In the genomic region with DNA sequence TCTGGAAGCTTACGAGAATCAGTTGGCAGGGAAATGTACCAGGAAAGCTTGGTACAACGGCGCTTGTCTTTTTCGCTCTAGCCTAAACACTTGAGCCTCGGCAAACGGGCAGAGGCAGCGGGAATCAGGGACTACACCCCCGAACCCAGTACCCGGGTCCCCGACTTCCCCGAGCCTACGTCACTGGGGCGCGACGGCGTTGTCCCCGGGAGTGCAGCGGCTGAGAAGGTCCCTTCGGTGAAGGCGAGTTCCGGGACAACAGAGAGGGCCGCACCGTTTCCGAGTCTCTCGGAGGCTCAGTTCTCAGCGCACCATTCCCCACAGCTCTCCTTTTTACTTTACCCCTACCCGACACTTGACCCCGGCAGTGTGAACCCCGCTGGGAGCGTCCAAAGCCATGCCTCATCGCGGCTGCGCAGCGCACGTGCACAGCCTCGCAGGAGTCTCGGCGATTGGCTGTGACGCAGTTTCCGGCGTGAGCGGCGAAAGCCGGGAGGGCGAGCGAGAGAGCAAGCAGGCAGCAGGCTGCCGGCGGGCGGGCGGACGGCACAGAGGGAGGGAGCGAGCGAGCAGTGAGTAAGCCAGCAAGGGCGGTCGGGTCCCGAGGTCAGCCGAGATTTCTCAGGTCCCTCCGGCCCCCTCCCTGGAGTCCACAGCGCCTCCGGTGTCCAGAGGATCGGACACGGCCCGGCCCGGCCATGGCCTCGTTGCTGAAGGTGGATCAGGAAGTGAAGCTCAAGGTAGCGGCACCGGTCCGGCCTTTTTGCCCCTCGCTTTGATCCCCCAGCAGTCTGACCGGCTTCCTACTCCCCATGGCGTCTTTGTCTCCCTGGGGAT, we compare ENCODE assay signal across 8 cellular contexts. TPM values are rescaled to one million over a fixed set of nuclear protein-coding genes. Genes with fewer than 3 reads are reported as not detected.
DNase-seq lines count a peak whose midpoint lies in the region; ATAC-seq and TF ChIP-seq lines count a peak whose summit lies in the region.

A gene with protein sequence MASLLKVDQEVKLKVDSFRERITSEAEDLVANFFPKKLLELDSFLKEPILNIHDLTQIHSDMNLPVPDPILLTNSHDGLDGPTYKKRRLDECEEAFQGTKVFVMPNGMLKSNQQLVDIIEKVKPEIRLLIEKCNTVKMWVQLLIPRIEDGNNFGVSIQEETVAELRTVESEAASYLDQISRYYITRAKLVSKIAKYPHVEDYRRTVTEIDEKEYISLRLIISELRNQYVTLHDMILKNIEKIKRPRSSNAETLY (plus strand): TSS at position 464 of the 837 bp plus-strand sequence. CDS start 235 bp downstream, at position 699.

- TF ChIP-seq CTCF in IMR-90 (conservative IDR thresholded peaks at IDR 0.05; ENCODE audit: low read depth, low read length): 0 out of 2 replicates have a peak, but pooled peaks have one; percentile 6

- BruUV-seq in IMR-90 (replicated peaks; lab: Mats Ljungman, UMichigan): no TSS peak

- dilution Hi-C loops in IMR-90 (cut with HindIII; ENCODE audit: low sequenced_read_pairs, unreplicated experiment): no loop called here

- H3K4me3 ChIP-seq in IMR-90 (ENCODE audit: insufficient read depth, low read depth, low read length) (peak within 1 kb of the TSS; percentile 83), mucosa of stomach (ENCODE audit: low read length) (peak within 1 kb of the TSS; percentile 92)

- peak within 1 kb of the TSS; percentile 81 for H3K27ac ChIP-seq in IMR-90 (ENCODE audit: insufficient read depth, low read length)

- ATAC-seq in GM21526 (IDR thresholded peaks at IDR 0.05; ENCODE audit: low FRiP score, unreplicated experiment) (peak; percentile 68), IMR-90 (ENCODE audit: low read depth) (peak; percentile 97)

- peaks cover 4% of the 10 kb centered on the region; the same call in 1 of the 2 replicates for H4K20me1 ChIP-seq in IMR-90 (ENCODE audit: insufficient read depth, low read length)

- DNase-seq in DMS114 treated with DMSO at 0.1 percent for 48 hours (lab: John Stamatoyannopoulos, UW; ENCODE audit: unreplicated experiment) (peak; percentile 71), IMR-90 (peak; percentile 85), OCI-M2 (lab: John Stamatoyannopoulos, UW; ENCODE audit: unreplicated experiment) (peak; percentile 60), erythroblast (lab: John Stamatoyannopoulos, UW) (peak; percentile 95 to 96)
- DNase-seq in activated T-cell treated with anti-CD3 and anti-CD28 coated beads, Interleukin-2, amount 50 U/mL, for 1 hour: peak; percentile 91
- peak; percentile 80 to 81 for DNase-seq in stimulated activated CD8-positive, alpha-beta memory T cell treated with anti-CD3 and anti-CD28 coated beads, Interleukin-7, amount 100 ng/mL, for 1 hour (ENCODE audit: low read depth in 2 of 2)

- peak within 1 kb of the TSS; percentile 96 for H4K5ac ChIP-seq in IMR-90 (ENCODE audit: low read depth, low read length)

- no peak for TF ChIP-seq RAD21 in IMR-90 (IDR thresholded peaks at IDR 0.05; ENCODE audit: low read length)

- H3K23ac ChIP-seq in IMR-90 (ENCODE audit: low read depth, low read length): peak within 1 kb of the TSS; percentile 92

- intact Hi-C loops in IMR-90 (cut with micrococcal nuclease): no loop called here

- in situ Hi-C loops in IMR-90 (cut with MboI; ENCODE audit: low sequenced_read_pairs): no loop called here

- peaks cover 38 to 54% of the 10 kb centered on the region in 2 experiments for H3K79me1 ChIP-seq in IMR-90 (ENCODE audit: low read depth in 1 of 2, low read length in 2 of 2)

- H3K36me3 ChIP-seq in IMR-90 (ENCODE audit: control insufficient read depth, insufficient read depth, low read length): peaks cover 18% of the 10 kb centered on the region
- H3K36me3 ChIP-seq in mucosa of stomach (ENCODE audit: control insufficient read depth, insufficient read depth, low read length): no peaks in the 10 kb centered on the region

- H3K9me3 ChIP-seq in IMR-90 (ENCODE audit: control insufficient read depth, insufficient read depth, low read length) (no peaks in the 10 kb centered on the region), mucosa of stomach (ENCODE audit: control insufficient read depth, low read length) (no peaks in the 10 kb centered on the region)

- H3K4me1 ChIP-seq in IMR-90 (ENCODE audit: control insufficient read depth, insufficient read depth, low read length) (0 out of 2 replicates have a peak, but pooled peaks cover 3% of the 10 kb centered on the region), mucosa of stomach (ENCODE audit: control insufficient read depth, insufficient read depth, low read length) (peaks cover 10% of the 10 kb centered on the region)

- 1% methylated on average over 23 of the region's 71 CpGs; no CpG with 5 or more reads in 1 of the 2 experiments for WGBS in IMR-90 (ENCODE audit: extremely low coverage in 2 of 2, insufficient read length in 1 of 2), 2 experiments

- H2BK15ac ChIP-seq in IMR-90 (ENCODE audit: low read depth, low read length): peak within 1 kb of the TSS; percentile 77; the same call in 1 of the 3 replicates

- peak within 1 kb of the TSS; percentile 84 for H2AK9ac ChIP-seq in IMR-90 (replicated peaks; ENCODE audit: low read depth, low read length, poor library complexity)

- H3K4me2 ChIP-seq in IMR-90 (ENCODE audit: low read depth, low read length): peak within 1 kb of the TSS; percentile 100

- peak within 1 kb of the TSS; percentile 96 for H2AFZ ChIP-seq in IMR-90 (replicated peaks; ENCODE audit: low read length, poor library complexity)

- peak within 1 kb of the TSS; percentile 100 for H4K8ac ChIP-seq in IMR-90 (ENCODE audit: low read depth in 2 of 2, low read length in 2 of 2)

- H3K18ac ChIP-seq in IMR-90 (ENCODE audit: low read depth, low read length): peak within 1 kb of the TSS; percentile 62

- H4K91ac ChIP-seq in IMR-90 (ENCODE audit: insufficient read depth, low read depth, low read length): peak within 1 kb of the TSS; percentile 96

- peak within 1 kb of the TSS; percentile 95 for H3K14ac ChIP-seq in IMR-90 (replicated peaks; ENCODE audit: low read depth, low read length)

- TF ChIP-seq POLR2A in IMR-90 (IDR thresholded peaks at IDR 0.05; ENCODE audit: low read depth, low read length) (peak; percentile 96), erythroblast (IDR thresholded peaks at IDR 0.05; ENCODE audit: low read length) (peak; percentile 97)

- H2BK5ac ChIP-seq in IMR-90 (ENCODE audit: low read depth, low read length, poor library complexity, severe bottlenecking): peak within 1 kb of the TSS; percentile 69

- no peak within 1 kb of the TSS; the same call in 1 of the 2 replicates for H2BK20ac ChIP-seq in IMR-90 (ENCODE audit: low read depth, low read length)

- CTCF ChIA-PET in IMR-90 (lab: Yijun Ruan, JAX): interaction anchor here (0.6 to 1.3 kb wide), 2 partner anchors 9 to 53 kb away, joined by 3 read pairs; a partner anchor contains a TSS

- H3K27me3 ChIP-seq in IMR-90 (ENCODE audit: control insufficient read depth, insufficient read depth, low read length) (no peaks in the 10 kb centered on the region), mucosa of stomach (ENCODE audit: control insufficient read depth, insufficient read depth, low read length) (no peaks in the 10 kb centered on the region)

- POLR2A ChIA-PET in IMR-90 (lab: Charles Lee; ENCODE audit: unreplicated experiment): interaction anchor here (1.0 kb wide), 1 partner anchor 9 kb away, joined by 4 read pairs; a partner anchor contains a TSS

- peak within 1 kb of the TSS; percentile 59 for H2AK5ac ChIP-seq in IMR-90 (ENCODE audit: low read depth, low read length)

- H3K9ac ChIP-seq in IMR-90 (ENCODE audit: low read depth, low read length) (peak within 1 kb of the TSS; percentile 94), mucosa of stomach (ENCODE audit: low read length) (peak within 1 kb of the TSS; percentile 92)

- peak within 1 kb of the TSS; percentile 85 for H2BK120ac ChIP-seq in IMR-90 (ENCODE audit: low read depth, low read length)

- no peaks in the 10 kb centered on the region for H3K9me1 ChIP-seq in IMR-90 (ENCODE audit: insufficient read depth, low read length)

- peak within 1 kb of the TSS; percentile 94 for H3K4ac ChIP-seq in IMR-90 (ENCODE audit: low read depth, low read length)

- H3K56ac ChIP-seq in IMR-90 (ENCODE audit: extremely low read depth, insufficient read depth, low read length): peak within 1 kb of the TSS; percentile 95

TF ChIP-seq in IMR-90, 13 proteins besides CTCF, POLR2A, EP300 and RAD21 (continues in another document):
- TF ChIP-seq MAFK (IDR thresholded peaks at IDR 0.05; ENCODE audit: low read depth, low read length): no peak
- TF ChIP-seq, protein P1, sequence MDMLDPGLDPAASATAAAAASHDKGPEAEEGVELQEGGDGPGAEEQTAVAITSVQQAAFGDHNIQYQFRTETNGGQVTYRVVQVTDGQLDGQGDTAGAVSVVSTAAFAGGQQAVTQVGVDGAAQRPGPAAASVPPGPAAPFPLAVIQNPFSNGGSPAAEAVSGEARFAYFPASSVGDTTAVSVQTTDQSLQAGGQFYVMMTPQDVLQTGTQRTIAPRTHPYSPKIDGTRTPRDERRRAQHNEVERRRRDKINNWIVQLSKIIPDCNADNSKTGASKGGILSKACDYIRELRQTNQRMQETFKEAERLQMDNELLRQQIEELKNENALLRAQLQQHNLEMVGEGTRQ (IDR thresholded peaks at IDR 0.05; ENCODE audit: low read depth, low read length): peak; percentile 67
- no peak for TF ChIP-seq CHD1 (IDR thresholded peaks at IDR 0.05; ENCODE audit: low read depth, low read length)
- TF ChIP-seq CEBPB (IDR thresholded peaks at IDR 0.05; ENCODE audit: low read depth, low read length): no peak
- no peak for TF ChIP-seq NFE2L2 (IDR thresholded peaks at IDR 0.05; ENCODE audit: low read depth, low read length)
- peak; percentile 100 for TF ChIP-seq MXI1 (IDR thresholded peaks at IDR 0.05; ENCODE audit: borderline replicate concordance, low read depth, low read length)
- TF ChIP-seq MAZ (IDR thresholded peaks at IDR 0.05; ENCODE audit: borderline replicate concordance, low read depth, low read length): peak; percentile 68; the same call in 1 of the 2 replicates
- no peak for TF ChIP-seq FOS (IDR thresholded peaks at IDR 0.05; ENCODE audit: low read depth, low read length)
- TF ChIP-seq SMC3 (IDR thresholded peaks at IDR 0.05; ENCODE audit: low read depth, low read length): no peak
- TF ChIP-seq, protein P2, sequence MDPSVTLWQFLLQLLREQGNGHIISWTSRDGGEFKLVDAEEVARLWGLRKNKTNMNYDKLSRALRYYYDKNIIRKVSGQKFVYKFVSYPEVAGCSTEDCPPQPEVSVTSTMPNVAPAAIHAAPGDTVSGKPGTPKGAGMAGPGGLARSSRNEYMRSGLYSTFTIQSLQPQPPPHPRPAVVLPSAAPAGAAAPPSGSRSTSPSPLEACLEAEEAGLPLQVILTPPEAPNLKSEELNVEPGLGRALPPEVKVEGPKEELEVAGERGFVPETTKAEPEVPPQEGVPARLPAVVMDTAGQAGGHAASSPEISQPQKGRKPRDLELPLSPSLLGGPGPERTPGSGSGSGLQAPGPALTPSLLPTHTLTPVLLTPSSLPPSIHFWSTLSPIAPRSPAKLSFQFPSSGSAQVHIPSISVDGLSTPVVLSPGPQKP (IDR thresholded peaks at IDR 0.05; ENCODE audit: borderline replicate concordance, low read depth, low read length): no peak

RNA-seq across cellular contexts. Expression of the gene that starts here (rescaled TPM):
- total RNA-seq in IMR-90 (2012; rRNA removed): 72.4 and 92.2 TPM in 2 replicates
- polyA plus RNA-seq in IMR-90 (2012; rRNA removed): 89.4 and 100 TPM in 2 replicates
- 47.7 and 75.9 TPM in 2 replicates for polyA plus RNA-seq in IMR-90 (2012; cell fraction: cytosol; rRNA removed)
- polyA plus RNA-seq in IMR-90 (2012; cell fraction: nucleus; rRNA removed; ENCODE audit: low replicate concordance): 17.6 and 50.1 TPM in 2 replicates

Comparison
In these comparisons a context has a peak if more than half of its experiments do, and no peak if none do; other contexts are left out.
1. Peak in every context shown above with its lines: DNase-seq, ATAC-seq, H3K4me3 ChIP-seq and H3K27ac ChIP-seq.